17 cellular contexts compared by ENCODE assay signal in the genomic region with DNA sequence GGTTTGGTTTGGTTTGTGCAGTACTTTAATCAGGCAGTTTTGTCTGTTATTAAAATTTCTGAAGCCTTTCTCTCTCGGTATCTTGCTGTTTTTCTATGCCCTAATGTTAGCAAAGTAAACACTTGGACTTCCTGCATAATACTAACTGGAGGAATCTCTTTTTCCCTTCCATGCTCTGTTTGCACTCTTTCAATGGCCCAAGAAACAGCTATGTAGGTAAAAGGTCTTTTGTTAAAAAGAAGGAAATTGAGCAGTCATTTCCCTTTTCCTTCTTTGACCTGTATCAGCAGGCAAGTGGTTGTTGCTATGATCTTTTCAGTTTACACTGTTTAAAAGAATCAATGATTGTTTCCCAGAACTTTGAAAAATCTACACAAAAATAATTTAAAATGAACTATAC.
"Had no signal": no experiment of that assay in that cellular context is flagged by ENCODE, and none has a peak within 500 bp of the region (broad histone marks: within the 10 kb centered on the region; RNA-seq: fewer than 3 reads in every experiment).

No MANE protein-coding gene starts in this region.

- DNase-seq: activated CD4-positive, alpha-beta T cell treated with anti-CD3 and anti-CD28 coated beads, Interleukin-2, amount 50 U/mL, for 1 hour; activated T-cell treated with anti-CD3 and anti-CD28 coated beads, Interleukin-2, amount 50 U/mL, for 1 hour; cerebellar nuclear complex; dorsolateral prefrontal cortex; head of caudate nucleus; naive thymus-derived CD4-positive, alpha-beta T cell; nucleus accumbens; stimulated activated CD4-positive, alpha-beta T cell treated with anti-CD3 and anti-CD28 coated beads, Interleukin-4, amount 100 ng/mL, for 1 hour; stimulated activated CD8-positive, alpha-beta memory T cell treated with anti-CD3 and anti-CD28 coated beads, Interleukin-4, amount 100 ng/mL, for 48 hours; testis had no signal

- H3K27me3 ChIP-seq: dorsolateral prefrontal cortex, esophagus muscularis mucosa, testis had no signal

- H3K27ac ChIP-seq: dorsolateral prefrontal cortex, esophagus muscularis mucosa, SK-N-MC, testis had no signal

- H3K36me3 Mint-ChIP-seq: activated naive CD4-positive, alpha-beta T cell treated with anti-CD3 and anti-CD28 coated beads, Interleukin-2, amount 50 U/mL, for 24 hours had no signal

- H3K4me1 Mint-ChIP-seq: activated naive CD4-positive, alpha-beta T cell treated with anti-CD3 and anti-CD28 coated beads, Interleukin-2, amount 50 U/mL, for 24 hours; naive thymus-derived CD4-positive, alpha-beta T cell had no signal

- H3K9me3 ChIP-seq: esophagus muscularis mucosa, testis had no signal

- ATAC-seq: naive thymus-derived CD4-positive, alpha-beta T cell had no signal

- H3K4me3 Mint-ChIP-seq: activated naive CD4-positive, alpha-beta T cell treated with anti-CD3 and anti-CD28 coated beads, Interleukin-2, amount 50 U/mL, for 24 hours; brain; naive thymus-derived CD4-positive, alpha-beta T cell; stimulated activated naive CD8-positive, alpha-beta T cell treated with anti-CD3 and anti-CD28 coated beads, Interleukin-15, Interleukin-2, amounts not matched to agents 100 ng/mL and 50 ng/mL, for 24 hours; T-helper 1 cell treated with Interleukin-12 subunit alpha and Interleukin-12 subunit beta and Interleukin-4 antibody, amounts not matched to agents 30 μg/mL and 1 μg/mL, for 36 hours had no signal

- H3K36me3 ChIP-seq: esophagus muscularis mucosa had no signal

- H3K27me3 Mint-ChIP-seq: activated naive CD4-positive, alpha-beta T cell treated with anti-CD3 and anti-CD28 coated beads, Interleukin-2, amount 50 U/mL, for 24 hours; brain; naive thymus-derived CD4-positive, alpha-beta T cell; progenitor cell of endocrine pancreas; stimulated activated naive CD8-positive, alpha-beta T cell treated with anti-CD3 and anti-CD28 coated beads, Interleukin-15, Interleukin-2, amounts not matched to agents 100 ng/mL and 50 ng/mL, for 24 hours had no signal

- H3K4me3 ChIP-seq: dorsolateral prefrontal cortex, esophagus muscularis mucosa, SK-N-MC, testis had no signal

- H3K27ac Mint-ChIP-seq: activated naive CD4-positive, alpha-beta T cell treated with anti-CD3 and anti-CD28 coated beads, Interleukin-2, amount 50 U/mL, for 24 hours; brain; naive thymus-derived CD4-positive, alpha-beta T cell; progenitor cell of endocrine pancreas; stimulated activated naive CD8-positive, alpha-beta T cell treated with anti-CD3 and anti-CD28 coated beads, Interleukin-15, Interleukin-2, amounts not matched to agents 100 ng/mL and 50 ng/mL, for 24 hours; T-helper 1 cell treated with Interleukin-12 subunit alpha and Interleukin-12 subunit beta and Interleukin-4 antibody, amounts not matched to agents 30 μg/mL and 1 μg/mL, for 36 hours had no signal
